1 cellular context compared by ENCODE assay signal in genomic region chr7:75937958-75938786, GRCh38.
TF ChIP-seq lines count a peak whose summit lies in the region.

No MANE protein-coding gene starts in this region.

TF ChIP-seq in SK-N-SH, 30 proteins besides CTCF, POLR2A, EP300 and RAD21 (continued from another document):
- TF ChIP-seq REST (IDR thresholded peaks at IDR 0.05; ENCODE audit: low read depth, low read length) (no peak), EZH2phosphoT487 (IDR thresholded peaks at IDR 0.05; ENCODE audit: borderline replicate concordance, low read depth) (no peak), GABPA (IDR thresholded peaks at IDR 0.05; ENCODE audit: low read depth) (no peak), FOXJ3 (CRISPR knock-in tag; IDR thresholded peaks at IDR 0.05) (no peak), FOXM1 (IDR thresholded peaks at IDR 0.05; ENCODE audit: low read depth) (no peak), GATA2 (CRISPR knock-in tag; IDR thresholded peaks at IDR 0.05) (no peak), POLR2AphosphoS5 (IDR thresholded peaks at IDR 0.05; ENCODE audit: low read depth, low read length) (no peak), USF2 (IDR thresholded peaks at IDR 0.05; ENCODE audit: borderline replicate concordance, low read depth, low read length) (no peak), RXRA (IDR thresholded peaks at IDR 0.05; ENCODE audit: borderline replicate concordance, low read depth) (no peak), MEF2A (IDR thresholded peaks at IDR 0.05; ENCODE audit: borderline replicate concordance, low read depth) (no peak), TCF12 (IDR thresholded peaks at IDR 0.05) (peak; percentile 70), RFX5 (IDR thresholded peaks at IDR 0.05; ENCODE audit: low read length) (no peak), TEAD4 (IDR thresholded peaks at IDR 0.05; ENCODE audit: borderline replicate concordance, insufficient read depth) (no peak), MXI1 (IDR thresholded peaks at IDR 0.05; ENCODE audit: low read depth, low read length) (no peak), PBX3 (IDR thresholded peaks at IDR 0.05) (no peak; the same call in 1 of the 2 replicates), FOSL2 (IDR thresholded peaks at IDR 0.05; ENCODE audit: borderline replicate concordance, low read depth) (peak; percentile 40; the same call in 1 of the 2 replicates), IRF3 (IDR thresholded peaks at IDR 0.05; ENCODE audit: low read depth, low read length) (no peak), USF1 (IDR thresholded peaks at IDR 0.05; ENCODE audit: borderline replicate concordance, low read depth) (peak; percentile 30; the same call in 1 of the 2 replicates), ZBTB33 (IDR thresholded peaks at IDR 0.05; ENCODE audit: borderline replicate concordance, low read depth) (no peak), MAX (IDR thresholded peaks at IDR 0.05; ENCODE audit: low read depth) (peak; percentile 95)
